In genomic region chrX:24702362-24703184, GRCh38 we compare ENCODE assay signal across 1 cellular context.
TF ChIP-seq lines count a peak whose summit lies in the region.

No MANE protein-coding gene starts in this region.

TF ChIP-seq in endothelial cell of umbilical vein, 7 proteins besides CTCF, POLR2A, EP300 and RAD21:
- TF ChIP-seq GATA2 (IDR thresholded peaks at IDR 0.05; ENCODE audit: insufficient read depth, insufficient read length, low read depth, low read length) (no peak), MYC (IDR thresholded peaks at IDR 0.05; ENCODE audit: low read depth, low read length) (no peak), FOS (IDR thresholded peaks at IDR 0.05; ENCODE audit: borderline replicate concordance, insufficient read depth, low read length) (no peak), POLR2AphosphoS5 (IDR thresholded peaks at IDR 0.05; ENCODE audit: insufficient read depth, low read depth, low read length) (no peak), MAX (IDR thresholded peaks at IDR 0.05; ENCODE audit: insufficient read depth, insufficient read length) (no peak), JUN (IDR thresholded peaks at IDR 0.05; ENCODE audit: borderline replicate concordance, insufficient read depth, insufficient read length, low read depth) (no peak), EZH2 (IDR thresholded peaks at IDR 0.05; ENCODE audit: borderline replicate concordance, low read depth, low read length, severe bottlenecking) (no peak)
